32 cellular contexts compared by ENCODE assay signal in the genomic region with DNA sequence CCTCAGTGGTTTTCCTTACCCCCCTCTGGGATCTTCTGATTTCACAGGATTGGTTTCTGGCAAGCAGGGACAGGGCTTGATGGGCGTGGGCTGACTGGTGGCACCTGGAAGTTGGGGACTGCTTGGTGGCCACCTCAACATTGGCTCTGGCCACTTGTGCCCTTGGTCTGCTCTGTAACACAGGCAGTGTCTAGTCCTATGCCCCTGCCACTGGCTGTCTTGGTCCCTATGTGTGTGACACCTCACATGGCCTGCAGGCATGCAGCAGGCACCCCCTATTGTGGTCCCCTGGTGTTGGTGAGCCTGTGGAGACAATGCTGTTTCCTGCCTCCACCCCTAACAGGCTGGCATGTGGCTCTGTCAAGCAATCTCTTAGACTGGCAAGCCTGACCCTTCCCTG.
"Had no signal": no experiment of that assay in that cellular context is flagged by ENCODE, and none has a peak within 500 bp of the region (broad histone marks: within the 10 kb centered on the region; RNA-seq: fewer than 3 reads in every experiment).

No MANE protein-coding gene starts in this region.

- H3K36me3 Mint-ChIP-seq: activated CD4-positive, alpha-beta memory T cell treated with anti-CD3 and anti-CD28 coated beads for 36 hours; activated naive CD4-positive, alpha-beta T cell treated with anti-CD3 and anti-CD28 coated beads, Interleukin-2, amount 10 ng/mL, durations not matched to agents 7 days and 5 days; activated naive CD8-positive, alpha-beta T cell treated with anti-CD3 and anti-CD28 coated beads for 36 hours; brain had no signal

- H3K27me3 ChIP-seq: adrenal gland, ascending aorta, breast epithelium, cardiac muscle cell, colonic mucosa had no signal

- H3K27me3 Mint-ChIP-seq: activated naive CD4-positive, alpha-beta T cell treated with anti-CD3 and anti-CD28 coated beads, Interleukin-2, amount 10 ng/mL, durations not matched to agents 7 days and 5 days had no signal

- H3K4me1 Mint-ChIP-seq: activated CD4-positive, alpha-beta T cell treated with anti-CD3 and anti-CD28 coated beads for 36 hours; activated CD4-positive, alpha-beta T cell treated with anti-CD3 and anti-CD28 coated beads, Interleukin-2, amount 10 ng/mL, durations not matched to agents 24 days and 14 days; activated naive CD4-positive, alpha-beta T cell treated with anti-CD3 and anti-CD28 coated beads, Interleukin-2, amount 10 ng/mL, durations not matched to agents 7 days and 5 days; activated naive CD8-positive, alpha-beta T cell treated with anti-CD3 and anti-CD28 coated beads for 36 hours; activated naive CD8-positive, alpha-beta T cell treated with anti-CD3 and anti-CD28 coated beads, Interleukin-2, amount 50 U/mL, for 24 hours; brain; endodermal cell; T-helper 17 cell had no signal

- H3K27ac ChIP-seq: adrenal gland, ascending aorta, breast epithelium, cardiac muscle cell, colonic mucosa had no signal

- H3K4me3 Mint-ChIP-seq: activated CD4-positive, alpha-beta memory T cell treated with anti-CD3 and anti-CD28 coated beads for 36 hours; activated CD4-positive, alpha-beta T cell treated with anti-CD3 and anti-CD28 coated beads for 36 hours; activated CD4-positive, alpha-beta T cell treated with anti-CD3 and anti-CD28 coated beads, Interleukin-2, amount 10 ng/mL, durations not matched to agents 24 days and 14 days; activated naive CD4-positive, alpha-beta T cell treated with anti-CD3 and anti-CD28 coated beads, Interleukin-2, amount 10 ng/mL, durations not matched to agents 7 days and 5 days; activated naive CD8-positive, alpha-beta T cell treated with anti-CD3 and anti-CD28 coated beads for 36 hours; activated naive CD8-positive, alpha-beta T cell treated with anti-CD3 and anti-CD28 coated beads, Interleukin-2, amount 50 U/mL, for 24 hours; activated T-cell treated with anti-CD3 and anti-CD28 coated beads, Interleukin-2, amount 50 U/mL, for 24 hours; activated T-cell treated with anti-CD3 and anti-CD28 coated beads, Interleukin-2, amount 50 U/mL, for 72 hours; brain; endodermal cell; T-helper 17 cell; T-helper 2 cell treated with Interferon-gamma antibody and Interleukin-4, amounts not matched to agents 5 μg/mL and 100 μg/mL, for 36 hours had no signal

- H3K9me3 ChIP-seq: adrenal gland, ascending aorta, breast epithelium, colonic mucosa had no signal

- ATAC-seq: activated CD4-positive, alpha-beta T cell treated with anti-CD3 and anti-CD28 coated beads for 36 hours; activated naive CD8-positive, alpha-beta T cell treated with anti-CD3 and anti-CD28 coated beads, Interleukin-2, amount 50 U/mL, for 24 hours; activated T-cell treated with anti-CD3 and anti-CD28 coated beads, Interleukin-2, amount 50 U/mL, for 72 hours; esophagus mucosa; T-helper 17 cell had no signal

- H3K4me1 ChIP-seq: adrenal gland, ascending aorta, breast epithelium, colonic mucosa had no signal

- H3K9me3 Mint-ChIP-seq: activated CD4-positive, alpha-beta memory T cell treated with anti-CD3 and anti-CD28 coated beads for 36 hours; activated CD4-positive, alpha-beta T cell treated with anti-CD3 and anti-CD28 coated beads, Interleukin-2, amount 10 ng/mL, durations not matched to agents 24 days and 14 days; activated naive CD4-positive, alpha-beta T cell treated with anti-CD3 and anti-CD28 coated beads, Interleukin-2, amount 10 ng/mL, durations not matched to agents 7 days and 5 days; activated naive CD8-positive, alpha-beta T cell treated with anti-CD3 and anti-CD28 coated beads for 36 hours; activated naive CD8-positive, alpha-beta T cell treated with anti-CD3 and anti-CD28 coated beads, Interleukin-2, amount 50 U/mL, for 24 hours; activated T-cell treated with anti-CD3 and anti-CD28 coated beads, Interleukin-2, amount 50 U/mL, for 72 hours; T-helper 2 cell treated with Interferon-gamma antibody and Interleukin-4, amounts not matched to agents 5 μg/mL and 100 μg/mL, for 36 hours had no signal

- H3K36me3 ChIP-seq: adrenal gland, ascending aorta, breast epithelium, cardiac muscle cell, colonic mucosa had no signal

- H3K4me3 ChIP-seq: adrenal gland, ascending aorta, breast epithelium, cardiac muscle cell, colonic mucosa had no signal

- FAIRE-seq: frontal cortex had no signal

- H3K27ac Mint-ChIP-seq: activated CD4-positive, alpha-beta memory T cell treated with anti-CD3 and anti-CD28 coated beads for 36 hours; activated CD4-positive, alpha-beta T cell treated with anti-CD3 and anti-CD28 coated beads for 36 hours; activated CD4-positive, alpha-beta T cell treated with anti-CD3 and anti-CD28 coated beads, Interleukin-2, amount 10 ng/mL, durations not matched to agents 24 days and 14 days; activated naive CD4-positive, alpha-beta T cell treated with anti-CD3 and anti-CD28 coated beads, Interleukin-2, amount 10 ng/mL, durations not matched to agents 7 days and 5 days; activated naive CD8-positive, alpha-beta T cell treated with anti-CD3 and anti-CD28 coated beads for 36 hours; activated naive CD8-positive, alpha-beta T cell treated with anti-CD3 and anti-CD28 coated beads, Interleukin-2, amount 50 U/mL, for 24 hours; activated T-cell treated with anti-CD3 and anti-CD28 coated beads, Interleukin-2, amount 50 U/mL, for 24 hours; activated T-cell treated with anti-CD3 and anti-CD28 coated beads, Interleukin-2, amount 50 U/mL, for 72 hours; brain; endodermal cell; T-helper 17 cell; T-helper 2 cell treated with Interferon-gamma antibody and Interleukin-4, amounts not matched to agents 5 μg/mL and 100 μg/mL, for 36 hours had no signal

- DNase-seq: activated CD4-positive, alpha-beta memory T cell treated with anti-CD3 and anti-CD28 coated beads for 36 hours; activated CD4-positive, alpha-beta T cell treated with anti-CD3 and anti-CD28 coated beads for 36 hours; activated CD4-positive, alpha-beta T cell treated with anti-CD3 and anti-CD28 coated beads, Interleukin-2, amount 10 ng/mL, durations not matched to agents 24 days and 14 days; activated CD4-positive, CD25-positive, alpha-beta regulatory T cell; activated CD4-positive, CD25-positive, alpha-beta regulatory T cell treated with anti-CD3 and anti-CD28 coated beads, Interleukin-2, amount 50 U/mL, for 72 hours; activated CD8-positive, alpha-beta memory T cell treated with anti-CD3 and anti-CD28 coated beads, Interleukin-2, amount 50 U/mL, for 48 hours; activated gamma-delta T cell; activated naive CD4-positive, alpha-beta T cell; activated naive CD4-positive, alpha-beta T cell treated with anti-CD3 and anti-CD28 coated beads, Interleukin-2, amount 10 ng/mL, durations not matched to agents 7 days and 5 days; activated naive CD8-positive, alpha-beta T cell treated with anti-CD3 and anti-CD28 coated beads for 36 hours; activated naive CD8-positive, alpha-beta T cell treated with anti-CD3 and anti-CD28 coated beads, Interleukin-2, amount 50 U/mL, for 24 hours; activated T-cell treated with anti-CD3 and anti-CD28 coated beads for 4 hours; activated T-cell treated with anti-CD3 and anti-CD28 coated beads, Interleukin-2, amount 50 U/mL, for 24 hours; activated T-cell treated with anti-CD3 and anti-CD28 coated beads, Interleukin-2, amount 50 U/mL, for 72 hours; adrenal gland; amygdala; central memory CD4-positive, alpha-beta T cell; cerebellar nuclear complex; colonic mucosa; effector memory CD4-positive, alpha-beta T cell; endodermal cell; foreskin fibroblast; head of caudate nucleus; T-helper 1 cell; T-helper 17 cell had no signal
